In genomic region chrX:63560601-63561218, GRCh38 we compare ENCODE assay signal across 8 cellular contexts.
DNase-seq lines count a peak whose midpoint lies in the region; TF ChIP-seq lines count a peak whose summit lies in the region.

No MANE protein-coding gene starts in this region.

- H3K27me3 Mint-ChIP-seq in H9 (ENCODE audit: low read depth), result peaks cover 4% of the 10 kb centered on the region; the same call in 1 of the 2 replicates
- H3K27me3 Mint-ChIP-seq in activated naive CD4-positive, alpha-beta T cell treated with anti-CD3 and anti-CD28 coated beads for 36 hours (ENCODE audit: low read depth), result no peaks in the 10 kb centered on the region

- peak overlapping the region; percentile 57 for H3K9ac ChIP-seq in H9 (ENCODE audit: extremely low read depth, insufficient read length, low read length)

- no peak overlapping the region for H3K56ac ChIP-seq in H9 (ENCODE audit: insufficient read length, low read depth, low read length)

- DNase-seq in G401 (ENCODE audit: low spot score) (peak; percentile 88), H9 (peak; percentile 84), MG63 (peak; percentile 65), SJSA1 (ENCODE audit: low read depth in 1 of 2, low spot score in 2 of 2) (peak; percentile 48 to 55), glomerular visceral epithelial cell (ENCODE audit: extremely low spot score) (peak; percentile 66), occipital lobe (lab: John Stamatoyannopoulos, UW) (peak; percentile 53)
- DNase-seq in activated naive CD4-positive, alpha-beta T cell treated with anti-CD3 and anti-CD28 coated beads for 36 hours, result peak; percentile 70

- no peaks in the 10 kb centered on the region for H3K27me3 ChIP-seq in H9 (ENCODE audit: insufficient read depth, low read length)
- H3K27me3 ChIP-seq in MG63, result no peaks in the 10 kb centered on the region
- H3K27me3 ChIP-seq in SJSA1 (replicated peaks), result no peaks in the 10 kb centered on the region
- H3K27me3 ChIP-seq in thymus (ENCODE audit: control insufficient read depth, insufficient read depth), result no peaks in the 10 kb centered on the region

- no peak overlapping the region for H2AK5ac ChIP-seq in H9 (ENCODE audit: insufficient read length, low read length)

- CTCF ChIA-PET in activated naive CD4-positive, alpha-beta T cell treated with anti-CD3 and anti-CD28 coated beads for 36 hours (lab: Charles Lee), result no interaction called here

- H2BK12ac ChIP-seq in H9 (ENCODE audit: insufficient read length, low read depth, low read length), result no peak overlapping the region

- no peaks in the 10 kb centered on the region for H3K79me1 ChIP-seq in H9 (ENCODE audit: insufficient read depth, low read depth, low read length, poor library complexity, severe bottlenecking)

- H3K27ac ChIP-seq in H9 (ENCODE audit: insufficient read length, low read depth, low read length) (no peak overlapping the region), SJSA1 (peak overlapping the region; percentile 51), thymus (ENCODE audit: low read depth) (peak overlapping the region; percentile 70)

- no peak overlapping the region for H2AFZ ChIP-seq in H9 (ENCODE audit: low read length)

- no peak overlapping the region for H3K23ac ChIP-seq in H9 (ENCODE audit: insufficient read length, low read depth, low read length)

- no peaks in the 10 kb centered on the region for H3K4me1 ChIP-seq in H9 (ENCODE audit: insufficient read depth, low read length)
- H3K4me1 ChIP-seq in SJSA1 (replicated peaks), result no peaks in the 10 kb centered on the region
- H3K4me1 ChIP-seq in thymus (ENCODE audit: control insufficient read depth, insufficient read depth, low read length), result no peaks in the 10 kb centered on the region

- no peaks in the 10 kb centered on the region for H3K79me2 ChIP-seq in H9 (ENCODE audit: insufficient read depth, low read length)

- no peak overlapping the region for H3K18ac ChIP-seq in H9 (ENCODE audit: insufficient read length, low read depth, low read length)

- peak overlapping the region; percentile 44 for H3K4me2 ChIP-seq in H9 (ENCODE audit: insufficient read depth, insufficient read length, low read length)

- H3K4me1 Mint-ChIP-seq in H9, result peaks cover 2% of the 10 kb centered on the region in 2 experiments; a peak in 3 of 4 replicates
- H3K4me1 Mint-ChIP-seq in activated naive CD4-positive, alpha-beta T cell treated with anti-CD3 and anti-CD28 coated beads for 36 hours (ENCODE audit: low read depth), result peaks cover 14% of the 10 kb centered on the region

- peak overlapping the region; percentile 95 to 99 (median 97) for H3K27ac Mint-ChIP-seq in H9
- H3K27ac Mint-ChIP-seq in activated naive CD4-positive, alpha-beta T cell treated with anti-CD3 and anti-CD28 coated beads for 36 hours, result peak overlapping the region; percentile 88

- no peak overlapping the region for H4K8ac ChIP-seq in H9 (replicated peaks; ENCODE audit: insufficient read length, low read depth, low read length)

- H3K23me2 ChIP-seq in H9 (ENCODE audit: insufficient read length, low read depth, low read length, poor library complexity, severe bottlenecking), result no peaks in the 10 kb centered on the region

- no peak for TF ChIP-seq CTCF in H9 (conservative IDR thresholded peaks at IDR 0.05)

- H2BK5ac ChIP-seq in H9 (ENCODE audit: insufficient read length, low read length), result no peak overlapping the region

- no peak overlapping the region for H3K4ac ChIP-seq in H9 (ENCODE audit: low read depth, low read length)

- H3K9me3 ChIP-seq in H9 (ENCODE audit: control insufficient read depth, low read depth, low read length) (peaks cover 2% of the 10 kb centered on the region), MG63 (no peaks in the 10 kb centered on the region), SJSA1 (replicated peaks) (no peaks in the 10 kb centered on the region), thymus (ENCODE audit: control insufficient read depth) (no peaks in the 10 kb centered on the region)

- H3K36me3 ChIP-seq in MG63 (peaks cover 4% of the 10 kb centered on the region; the same call in 1 of the 2 replicates), SJSA1 (no peaks in the 10 kb centered on the region), thymus (ENCODE audit: control insufficient read depth, insufficient read depth) (no peaks in the 10 kb centered on the region)

- peaks cover 0 to 4% (median 4%) of the 10 kb centered on the region in 3 experiments; a peak in 5 of 7 replicates for H3K36me3 Mint-ChIP-seq in H9 (ENCODE audit: insufficient read depth in 1 of 3, low read depth in 3 of 3)
- H3K36me3 Mint-ChIP-seq in activated naive CD4-positive, alpha-beta T cell treated with anti-CD3 and anti-CD28 coated beads for 36 hours (ENCODE audit: low read depth), result peaks cover 18% of the 10 kb centered on the region

- no peak overlapping the region for H3K14ac ChIP-seq in H9 (ENCODE audit: insufficient read depth, low read length)

- no peak overlapping the region for H2BK120ac ChIP-seq in H9 (ENCODE audit: low read depth, low read length, poor library complexity, severe bottlenecking)

- no peak overlapping the region for H4K5ac ChIP-seq in H9 (ENCODE audit: insufficient read length, low read depth, low read length)

- H4K91ac ChIP-seq in H9 (ENCODE audit: insufficient read length, low read depth, low read length), result no peak overlapping the region

- no peaks in the 10 kb centered on the region for H4K20me1 ChIP-seq in H9 (ENCODE audit: control insufficient read depth, insufficient read depth, insufficient read length)

- peaks cover 47 to 48% of the 10 kb centered on the region in 2 experiments for H3K9me3 Mint-ChIP-seq in H9
- peaks cover 6% of the 10 kb centered on the region for H3K9me3 Mint-ChIP-seq in activated naive CD4-positive, alpha-beta T cell treated with anti-CD3 and anti-CD28 coated beads for 36 hours

- H3T11ph ChIP-seq in H9 (ENCODE audit: low read length), result no peak overlapping the region

- no CpG with 5 or more reads among the region's 20 CpGs for WGBS in H9 (ENCODE audit: extremely low coverage, insufficient read length, low lambda C conversion rate)
- WGBS in thymus, result under 1% methylated on average over 20 of the region's 20 CpGs

- no peak overlapping the region for H2BK20ac ChIP-seq in H9 (ENCODE audit: low read depth, low read length, poor library complexity, severe bottlenecking)

- H2BK15ac ChIP-seq in H9 (ENCODE audit: low read depth, low read length), result no peak overlapping the region

- peak overlapping the region; percentile 95 for H3K4me3 Mint-ChIP-seq in H9
- H3K4me3 Mint-ChIP-seq in activated naive CD4-positive, alpha-beta T cell treated with anti-CD3 and anti-CD28 coated beads for 36 hours, result peak overlapping the region; percentile 98

- in situ Hi-C loops in G401 (cut with HindIII; ENCODE audit: low sequenced_read_pairs), result no loop called here

- H3K4me3 ChIP-seq in MG63 (peak overlapping the region; percentile 65), SJSA1 (peak overlapping the region; percentile 59), thymus (ENCODE audit: low read length) (peak overlapping the region; percentile 77)

- intact Hi-C loops in activated naive CD4-positive, alpha-beta T cell treated with anti-CD3 and anti-CD28 coated beads for 36 hours (cut with micrococcal nuclease), result loop anchor here (1.0 to 5.0 kb wide), 5 partner anchors 194 to 1972 kb away; partner anchors contain the start of genes AMER1, LAS1L, MTMR8 and SPIN4
